Comparison of ENCODE assay signal across 26 cellular contexts in genomic region chr16:17068524-17068923, GRCh38.
DNase-seq lines count a peak whose midpoint lies in the region; ATAC-seq, FAIRE-seq and TF ChIP-seq lines count a peak whose summit lies in the region.
"Had no signal": no experiment of that assay in that cellular context is flagged by ENCODE, and none has a peak within 500 bp of the region (broad histone marks: within the 10 kb centered on the region; RNA-seq: fewer than 3 reads in every experiment).

No MANE protein-coding gene starts in this region.

- no peak overlapping the region for H3K9ac ChIP-seq in H1 (replicated peaks in 1 of 4; ENCODE audit: extremely low read depth in 1 of 4, low read depth in 3 of 4, low read length in 3 of 4)

- FAIRE-seq in GM19239 (lab: Jason Lieb, UNC) (peak; percentile 94), H1 (lab: Jason Lieb, UNC) (no peak)
- FAIRE-seq: colon had no signal

- TF ChIP-seq CTCF in GM12864 (IDR thresholded peaks at IDR 0.05; ENCODE audit: low read depth, low read length, missing control alignments) = no peak
- TF ChIP-seq CTCF in H1 (IDR thresholded peaks at IDR 0.05; ENCODE audit: control extremely low read depth in 1 of 3, insufficient read depth in 1 of 3, low read depth in 1 of 3, low read length in 3 of 3) = no peak

- H3K4me1 Mint-ChIP-seq in activated T-cell treated with anti-CD3 and anti-CD28 coated beads, Interleukin-2, amount 50 U/mL, for 24 hours (ENCODE audit: low read depth) = peaks cover 36% of the 10 kb centered on the region
- peaks cover 22% of the 10 kb centered on the region for H3K4me1 Mint-ChIP-seq in activated T-helper 17 cell treated with anti-CD3 and anti-CD28 coated beads, Interleukin-2, amount 50 U/mL, for 72 hours

- no peak overlapping the region for H3K4me2 ChIP-seq in H1 (ENCODE audit: insufficient read depth in 1 of 2, low read depth in 2 of 2, low read length in 2 of 2)

- no peaks in the 10 kb centered on the region for H3K27me3 Mint-ChIP-seq in activated T-cell treated with anti-CD3 and anti-CD28 coated beads, Interleukin-2, amount 50 U/mL, for 24 hours
- no peaks in the 10 kb centered on the region for H3K27me3 Mint-ChIP-seq in activated T-helper 17 cell treated with anti-CD3 and anti-CD28 coated beads, Interleukin-2, amount 50 U/mL, for 72 hours
- H3K27me3 Mint-ChIP-seq: activated CD4-positive, alpha-beta memory T cell treated with anti-CD3 and anti-CD28 coated beads, Interleukin-2, amount 10 ng/mL, durations not matched to agents 7 days and 5 days; progenitor cell of endocrine pancreas had no signal

- H3K36me3 Mint-ChIP-seq in activated T-cell treated with anti-CD3 and anti-CD28 coated beads, Interleukin-2, amount 50 U/mL, for 24 hours (ENCODE audit: low read depth) = no peaks in the 10 kb centered on the region
- no peaks in the 10 kb centered on the region for H3K36me3 Mint-ChIP-seq in activated T-helper 17 cell treated with anti-CD3 and anti-CD28 coated beads, Interleukin-2, amount 50 U/mL, for 72 hours (ENCODE audit: low read depth)
- H3K36me3 Mint-ChIP-seq: CD14-positive monocyte had no signal

- H3K4me3 Mint-ChIP-seq in activated T-cell treated with anti-CD3 and anti-CD28 coated beads, Interleukin-2, amount 50 U/mL, for 24 hours = no peak overlapping the region
- no peak overlapping the region for H3K4me3 Mint-ChIP-seq in activated T-helper 17 cell treated with anti-CD3 and anti-CD28 coated beads, Interleukin-2, amount 50 U/mL, for 72 hours
- H3K4me3 Mint-ChIP-seq: activated CD4-positive, alpha-beta memory T cell treated with anti-CD3 and anti-CD28 coated beads, Interleukin-2, amount 10 ng/mL, durations not matched to agents 7 days and 5 days; CD14-positive monocyte had no signal

- H3K23me2 ChIP-seq in H1 (ENCODE audit: low read depth, low read length) = no peaks in the 10 kb centered on the region

- no peak for TF ChIP-seq POLR2A in H1 (IDR thresholded peaks at IDR 0.05; ENCODE audit: control extremely low read depth in 1 of 2, low read depth in 2 of 2, low read length in 2 of 2)

- no peaks in the 10 kb centered on the region for H3K79me1 ChIP-seq in H1 (ENCODE audit: low read depth, low read length)

- H2BK20ac ChIP-seq in H1 (ENCODE audit: low read length) = no peak overlapping the region

- WGBS in H1 (ENCODE audit: extremely low coverage in 1 of 2, insufficient coverage in 1 of 2, insufficient read length in 1 of 2, insufficient replicate concordance in 2 of 2, low coverage in 1 of 2, low lambda C conversion rate in 2 of 2, missing lambda C conversion rate in 1 of 2), 2 experiments = 87% methylated on average over 2 of the region's 3 CpGs; no CpG with 5 or more reads in 1 of the 2 experiments

- H3K23ac ChIP-seq in H1 (ENCODE audit: insufficient read length) = no peak overlapping the region

- no peak overlapping the region for H2BK15ac ChIP-seq in H1 (ENCODE audit: low read length)

- no peaks in the 10 kb centered on the region for H3K9me3 Mint-ChIP-seq in activated T-cell treated with anti-CD3 and anti-CD28 coated beads, Interleukin-2, amount 50 U/mL, for 24 hours
- H3K9me3 Mint-ChIP-seq in activated T-helper 17 cell treated with anti-CD3 and anti-CD28 coated beads, Interleukin-2, amount 50 U/mL, for 72 hours = no peaks in the 10 kb centered on the region
- H3K9me3 Mint-ChIP-seq: activated CD4-positive, alpha-beta memory T cell treated with anti-CD3 and anti-CD28 coated beads, Interleukin-2, amount 10 ng/mL, durations not matched to agents 7 days and 5 days had no signal

- H3K14ac ChIP-seq in H1 (ENCODE audit: insufficient read length) = no peak overlapping the region

- DNase-seq in GM12864 (ENCODE audit: low read depth) (peak; percentile 61), GM19239 (ENCODE audit: insufficient read length, low spot score) (no peak), H1 (ENCODE audit: low read depth in 1 of 2, low spot score in 2 of 2) (no peak), UCSD-AML1 (lab: John Stamatoyannopoulos, UW; ENCODE audit: unreplicated experiment) (no peak), NCI-H510A treated with DMSO at 0.1 percent for 48 hours (lab: John Stamatoyannopoulos, UW) (no peak)
- no peak for DNase-seq in activated T-cell treated with anti-CD3 and anti-CD28 coated beads, Interleukin-2, amount 50 U/mL, for 24 hours
- DNase-seq: activated CD4-positive, alpha-beta memory T cell treated with anti-CD3 and anti-CD28 coated beads, Interleukin-2, amount 10 ng/mL, durations not matched to agents 7 days and 5 days; activated CD4-positive, CD25-positive, alpha-beta regulatory T cell treated with anti-CD3 and anti-CD28 coated beads, Interleukin-2, amount 50 U/mL, for 72 hours; activated gamma-delta T cell treated with Interleukin-2 at 50 U/mL for 16 hours; effector memory CD4-positive, alpha-beta T cell; foreskin fibroblast; heart right ventricle; mammary epithelial cell; NCI-H524; Peyer's patch; SIG-M5; sigmoid colon; SW 1271; T1000 had no signal

- TF ChIP-seq RAD21 in H1 (IDR thresholded peaks at IDR 0.05 in 1 of 2, conservative IDR thresholded peaks at IDR 0.05 in 1 of 2; ENCODE audit: low read depth in 2 of 2, low read length in 2 of 2) = no peak

- no peak overlapping the region for H2BK5ac ChIP-seq in H1 (ENCODE audit: low read depth, low read length)

- no peak overlapping the region for H3K27ac Mint-ChIP-seq in activated T-cell treated with anti-CD3 and anti-CD28 coated beads, Interleukin-2, amount 50 U/mL, for 24 hours
- H3K27ac Mint-ChIP-seq in activated T-helper 17 cell treated with anti-CD3 and anti-CD28 coated beads, Interleukin-2, amount 50 U/mL, for 72 hours = no peak overlapping the region
- H3K27ac Mint-ChIP-seq: activated CD4-positive, alpha-beta memory T cell treated with anti-CD3 and anti-CD28 coated beads, Interleukin-2, amount 10 ng/mL, durations not matched to agents 7 days and 5 days; progenitor cell of endocrine pancreas had no signal

- peaks cover 0 to 2% (median 1%) of the 10 kb centered on the region in 4 experiments; a peak in 4 of 7 replicates for H3K4me1 ChIP-seq in H1 (replicated peaks in 1 of 4; ENCODE audit: control insufficient read depth in 3 of 4, insufficient read depth in 4 of 4, low read length in 3 of 4)
- H3K4me1 ChIP-seq: heart right ventricle had no signal

- 0 out of 2 replicates have a peak overlapping the region, but pooled peaks have one; percentile 38 for H3K18ac ChIP-seq in H1 (ENCODE audit: extremely low read depth, low read length)

- no peak overlapping the region for H3K56ac ChIP-seq in H1 (replicated peaks; ENCODE audit: insufficient read length, low read depth, low read length)

- ATAC-seq in HG02798 (IDR thresholded peaks at IDR 0.05; ENCODE audit: poor library complexity, unreplicated experiment) = peak; percentile 26
- no peak for ATAC-seq in activated T-helper 17 cell treated with anti-CD3 and anti-CD28 coated beads, Interleukin-2, amount 50 U/mL, for 72 hours (replicated peaks)
- ATAC-seq: HCT116, heart right ventricle had no signal

- POLR2A ChIA-PET in H1 (lab: Charles Lee; ENCODE audit: partially characterized antibody) = no interaction called here

- H3K4ac ChIP-seq in H1 (replicated peaks; ENCODE audit: insufficient read length, low read depth, low read length) = no peak overlapping the region

- no peak overlapping the region for H4K5ac ChIP-seq in H1 (ENCODE audit: insufficient read length, low read depth, low read length)

- H4K8ac ChIP-seq in H1 (ENCODE audit: extremely low read depth, insufficient read depth, low read length) = no peak overlapping the region

- H4K20me1 ChIP-seq in H1 (replicated peaks in 1 of 2; ENCODE audit: control insufficient read depth in 1 of 2, insufficient read depth in 2 of 2, low read length in 2 of 2) = no peaks in the 10 kb centered on the region

- CTCF ChIA-PET in H1 (lab: Charles Lee; ENCODE audit: partially characterized antibody) = no interaction called here

- no peak overlapping the region for H2AFZ ChIP-seq in H1 (ENCODE audit: low read length)

- no peak overlapping the region for H4K91ac ChIP-seq in H1 (replicated peaks; ENCODE audit: insufficient read length, low read length)

- H3K27ac ChIP-seq in H1 (ENCODE audit: low read depth, low read length) = no peak overlapping the region
- H3K27ac ChIP-seq: heart right ventricle, Peyer's patch, sigmoid colon, tibial nerve had no signal

- H3K79me2 ChIP-seq in H1 (ENCODE audit: control insufficient read depth in 1 of 2, insufficient read depth in 2 of 2, low read length in 2 of 2) = no peaks in the 10 kb centered on the region

- no peak overlapping the region for H2BK120ac ChIP-seq in H1 (replicated peaks; ENCODE audit: low read depth, low read length)

- H3K36me3 ChIP-seq in H1 (ENCODE audit: control insufficient read depth in 2 of 4, insufficient read depth in 4 of 4, low read length in 3 of 4) = no peaks in the 10 kb centered on the region
- H3K36me3 ChIP-seq: heart right ventricle, Peyer's patch, sigmoid colon, tibial nerve had no signal

- H2AK5ac ChIP-seq in H1 (ENCODE audit: low read depth, low read length) = no peak overlapping the region

- no peaks in the 10 kb centered on the region for H3K27me3 ChIP-seq in H1 (replicated peaks in 1 of 4; ENCODE audit: control insufficient read depth in 3 of 4, extremely low read depth in 1 of 4, insufficient read depth in 3 of 4, low read length in 3 of 4)
- H3K27me3 ChIP-seq: Peyer's patch, sigmoid colon, tibial nerve had no signal

- TF ChIP-seq EP300 in H1 (IDR thresholded peaks at IDR 0.05; ENCODE audit: borderline replicate concordance in 1 of 2, low read depth in 2 of 2, low read length in 2 of 2) = no peak

- no peak overlapping the region for H3K4me3 ChIP-seq in GM12864 (ENCODE audit: low read depth, low read length)
- no peak overlapping the region for H3K4me3 ChIP-seq in H1 (ENCODE audit: extremely low read depth in 1 of 4, insufficient read depth in 2 of 4, low read depth in 3 of 4, low read length in 4 of 4)
- H3K4me3 ChIP-seq: heart right ventricle, Peyer's patch, sigmoid colon, tibial nerve had no signal

- no peaks in the 10 kb centered on the region for H3K9me3 ChIP-seq in H1 (ENCODE audit: insufficient read depth in 2 of 2, low read depth in 1 of 2, low read length in 1 of 2)
- H3K9me3 ChIP-seq: heart right ventricle, Peyer's patch, sigmoid colon, tibial nerve had no signal

- no peak overlapping the region for H2BK12ac ChIP-seq in H1 (ENCODE audit: low read depth, low read length)

TF ChIP-seq in H1, 55 proteins besides CTCF, POLR2A, EP300 and RAD21 (continues in another document):
- TF ChIP-seq ATF2 (IDR thresholded peaks at IDR 0.05; ENCODE audit: low read length) (no peak), GABPA (IDR thresholded peaks at IDR 0.05; ENCODE audit: borderline replicate concordance, insufficient read depth, low read length) (no peak), KDM5A (IDR thresholded peaks at IDR 0.05; ENCODE audit: low read length) (no peak)
